In the genomic region with DNA sequence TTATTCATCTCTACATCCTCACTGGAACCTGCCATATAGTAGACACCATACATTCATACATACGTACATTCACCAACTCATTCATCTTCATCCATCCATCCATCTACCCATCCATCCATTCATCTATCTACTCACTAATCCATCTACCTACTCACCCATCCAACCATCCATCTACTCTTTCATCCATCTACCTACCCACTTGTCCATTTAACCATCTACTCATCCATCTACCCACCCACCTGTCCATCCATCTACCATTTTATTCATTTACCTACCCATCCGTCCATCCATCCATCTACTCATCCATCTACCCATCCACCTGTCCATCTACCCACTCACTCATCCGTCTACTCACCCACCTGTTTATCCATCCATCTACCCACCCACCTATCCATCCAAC, we compare ENCODE assay signal across 21 cellular contexts. TPM values are rescaled to one million over a fixed set of nuclear protein-coding genes. Genes with fewer than 3 reads are reported as not detected.
"Had no signal": no experiment of that assay in that cellular context is flagged by ENCODE, and none has a peak within 500 bp of the region (broad histone marks: within the 10 kb centered on the region; RNA-seq: fewer than 3 reads in every experiment).

No MANE protein-coding gene starts in this region.

- H3K4me1 ChIP-seq: body of pancreas, prostate gland had no signal

- ATAC-seq: body of pancreas; heart left ventricle; left ventricle myocardium superior; natural killer cell treated with Interleukin-12 subunit alpha and Interleukin-12 subunit beta and Interleukin-15 and Interleukin-18, amount 100 ng/mL, for 72 hours; WTC11 had no signal

- H3K9me3 ChIP-seq: body of pancreas, heart left ventricle, ovary, prostate gland, thyroid gland had no signal

- H3K36me3 ChIP-seq: cardiac muscle cell, heart left ventricle, ovary, prostate gland, thyroid gland had no signal

- H3K4me1 Mint-ChIP-seq: activated naive CD4-positive, alpha-beta T cell treated with anti-CD3 and anti-CD28 coated beads, Interleukin-2, amount 10 ng/mL, durations not matched to agents 7 days and 5 days had no signal

- H3K27ac ChIP-seq: body of pancreas, cardiac muscle cell, ovary, prostate gland, thyroid gland had no signal

- H3K27ac Mint-ChIP-seq: activated naive CD4-positive, alpha-beta T cell treated with anti-CD3 and anti-CD28 coated beads, Interleukin-2, amount 10 ng/mL, durations not matched to agents 7 days and 5 days; mesothelial cell of epicardium; natural killer cell treated with Interleukin-12 subunit alpha and Interleukin-12 subunit beta and Interleukin-15 and Interleukin-18, amount 100 ng/mL, for 72 hours; WTC11 had no signal

- H3K27me3 Mint-ChIP-seq: natural killer cell treated with Interleukin-12 subunit alpha and Interleukin-12 subunit beta and Interleukin-15 and Interleukin-18, amount 100 ng/mL, for 72 hours had no signal

- H3K9me3 Mint-ChIP-seq: activated naive CD4-positive, alpha-beta T cell treated with anti-CD3 and anti-CD28 coated beads, Interleukin-2, amount 10 ng/mL, durations not matched to agents 7 days and 5 days; mesothelial cell of epicardium; natural killer cell treated with Interleukin-12 subunit alpha and Interleukin-12 subunit beta and Interleukin-15 and Interleukin-18, amount 100 ng/mL, for 72 hours; WTC11 had no signal

- H3K27me3 ChIP-seq: body of pancreas, cardiac muscle cell, heart left ventricle, ovary, thyroid gland had no signal

- H3K4me3 ChIP-seq: body of pancreas, cardiac muscle cell, ovary, prostate gland, thyroid gland had no signal

- H3K36me3 Mint-ChIP-seq: activated naive CD4-positive, alpha-beta T cell treated with anti-CD3 and anti-CD28 coated beads, Interleukin-2, amount 10 ng/mL, durations not matched to agents 7 days and 5 days; mesothelial cell of epicardium; natural killer cell treated with Interleukin-12 subunit alpha and Interleukin-12 subunit beta and Interleukin-15 and Interleukin-18, amount 100 ng/mL, for 72 hours; WTC11 had no signal

- H3K4me3 Mint-ChIP-seq: activated naive CD4-positive, alpha-beta T cell treated with anti-CD3 and anti-CD28 coated beads, Interleukin-2, amount 10 ng/mL, durations not matched to agents 7 days and 5 days; mesothelial cell of epicardium; natural killer cell treated with Interleukin-12 subunit alpha and Interleukin-12 subunit beta and Interleukin-15 and Interleukin-18, amount 100 ng/mL, for 72 hours; WTC11 had no signal

- DNase-seq: activated CD4-positive, alpha-beta T cell treated with anti-CD3 and anti-CD28 coated beads, Interleukin-2, amount 50 U/mL, for 4 hours; activated effector memory CD4-positive, alpha-beta T cell treated with anti-CD3 and anti-CD28 coated beads, Interleukin-2, amount 50 U/mL, for 16 hours; activated naive CD4-positive, alpha-beta T cell treated with anti-CD3 and anti-CD28 coated beads, Interleukin-2, amount 10 ng/mL, durations not matched to agents 7 days and 5 days; anterior cingulate cortex; body of pancreas; heart left ventricle; left ventricle myocardium superior; mammary epithelial cell; ovary; stimulated activated CD4-positive, alpha-beta T cell treated with anti-CD3 and anti-CD28 coated beads, Interleukin-4, amount 100 ng/mL, for 24 hours; stimulated activated naive CD4-positive, alpha-beta T cell treated with Interleukin-2 at 50 U/mL for 16 hours; T1000; thyroid gland had no signal

RNA-seq across cellular contexts. Expression of a gene that starts 31.9 kb away (rescaled TPM):
- total RNA-seq: cardiac muscle cell, epithelial cell of proximal tubule, fibroblast of villous mesenchyme, mammary epithelial cell, mesothelial cell of epicardium had no signal
- polyA plus RNA-seq: cardiac muscle cell, mammary epithelial cell had no signal

RNA-seq across cellular contexts. Expression of a gene that starts 59.6 kb away (rescaled TPM):
- total RNA-seq: activated CD8-positive, alpha-beta memory T cell treated with anti-CD3 and anti-CD28 coated beads for 36 hours; epithelial cell of proximal tubule; fibroblast of villous mesenchyme; natural killer cell treated with Interleukin-12 subunit alpha and Interleukin-12 subunit beta and Interleukin-15 and Interleukin-18, amount 100 ng/mL, for 72 hours had no signal
- polyA plus RNA-seq: mammary epithelial cell had no signal
